Comparison of ENCODE assay signal across 8 cellular contexts in genomic region chr6:158408552-158409130, GRCh38.
DNase-seq lines count a peak whose midpoint lies in the region; ATAC-seq and TF ChIP-seq lines count a peak whose summit lies in the region.

No MANE protein-coding gene starts in this region.

- ATAC-seq in lower lobe of right lung: peak; percentile 54 to 71
- ATAC-seq in HG02610 (IDR thresholded peaks at IDR 0.05; ENCODE audit: unreplicated experiment): no peak
- no peak for ATAC-seq in GM18502 (IDR thresholded peaks at IDR 0.05; ENCODE audit: poor library complexity, unreplicated experiment)

- peaks cover 87% of the 10 kb centered on the region for H3K79me2 ChIP-seq in Karpas-422 (ENCODE audit: low read length)

- H4K20me1 ChIP-seq in Karpas-422 (ENCODE audit: insufficient read depth, low read depth, low read length): no peaks in the 10 kb centered on the region

- H3K4me1 ChIP-seq in Karpas-422 (ENCODE audit: low read length) (peaks cover 44% of the 10 kb centered on the region), lower lobe of right lung (peaks cover 20% of the 10 kb centered on the region)

- intact Hi-C loops in lower lobe of right lung (cut with DNase I): no loop called here

- H3K4me3 ChIP-seq in Karpas-422 (ENCODE audit: low read length): no peak overlapping the region
- H3K4me3 ChIP-seq in lower lobe of right lung: no peak overlapping the region

- peak overlapping the region; percentile 20 for H3K27ac ChIP-seq in Karpas-422 (ENCODE audit: low read length)
- H3K27ac ChIP-seq in lower lobe of right lung: peak overlapping the region; percentile 12

- no peak overlapping the region for H2AFZ ChIP-seq in Karpas-422 (ENCODE audit: low read length)

- H3K4me2 ChIP-seq in Karpas-422 (ENCODE audit: low read depth, low read length, poor library complexity, severe bottlenecking): no peak overlapping the region

- H3K9ac ChIP-seq in Karpas-422 (ENCODE audit: low read length): no peak overlapping the region

- TF ChIP-seq CTCF in lower lobe of right lung (IDR thresholded peaks at IDR 0.05): no peak

- H3K36me3 ChIP-seq in Karpas-422 (ENCODE audit: insufficient read depth, low read length) (0 out of 2 replicates have a peak, but pooled peaks cover 4% of the 10 kb centered on the region), lower lobe of right lung (peaks cover 5% of the 10 kb centered on the region)

- H3K27me3 ChIP-seq in Karpas-422 (ENCODE audit: low read length) (no peaks in the 10 kb centered on the region), lower lobe of right lung (ENCODE audit: low read depth) (no peaks in the 10 kb centered on the region)

- H3K9me3 ChIP-seq in Karpas-422 (ENCODE audit: low read length) (no peaks in the 10 kb centered on the region), lower lobe of right lung (no peaks in the 10 kb centered on the region)

- no peaks in the 10 kb centered on the region for H3K9me2 ChIP-seq in Karpas-422 (replicated peaks; ENCODE audit: insufficient read depth, low read length)

- DNase-seq in Karpas-422 (no peak), dermis blood vessel endothelial cell (peak; percentile 89), lower lobe of right lung (no peak), superior temporal gyrus (ENCODE audit: extremely low spot score) (peak; percentile 80), NCI-H526 treated with DMSO at 0.1 percent for 48 hours (lab: John Stamatoyannopoulos, UW) (no peak), T1000 (lab: John Stamatoyannopoulos, UW) (no peak)

Comparison
In these comparisons a context has a peak if more than half of its experiments do, and no peak if none do; other contexts are left out.
1. DNase-seq: peak in dermis blood vessel endothelial cell (single experiment) and superior temporal gyrus (single experiment); none in Karpas-422 (single experiment), lower lobe of right lung (single experiment), NCI-H526 treated with DMSO at 0.1 percent for 48 hours (single experiment) and T1000 (single experiment).
2. ATAC-seq: peak in lower lobe of right lung (2 of 2); none in HG02610 (single experiment) and GM18502 (single experiment).